ENCODE assay signal across 1 cellular context in the genomic region with DNA sequence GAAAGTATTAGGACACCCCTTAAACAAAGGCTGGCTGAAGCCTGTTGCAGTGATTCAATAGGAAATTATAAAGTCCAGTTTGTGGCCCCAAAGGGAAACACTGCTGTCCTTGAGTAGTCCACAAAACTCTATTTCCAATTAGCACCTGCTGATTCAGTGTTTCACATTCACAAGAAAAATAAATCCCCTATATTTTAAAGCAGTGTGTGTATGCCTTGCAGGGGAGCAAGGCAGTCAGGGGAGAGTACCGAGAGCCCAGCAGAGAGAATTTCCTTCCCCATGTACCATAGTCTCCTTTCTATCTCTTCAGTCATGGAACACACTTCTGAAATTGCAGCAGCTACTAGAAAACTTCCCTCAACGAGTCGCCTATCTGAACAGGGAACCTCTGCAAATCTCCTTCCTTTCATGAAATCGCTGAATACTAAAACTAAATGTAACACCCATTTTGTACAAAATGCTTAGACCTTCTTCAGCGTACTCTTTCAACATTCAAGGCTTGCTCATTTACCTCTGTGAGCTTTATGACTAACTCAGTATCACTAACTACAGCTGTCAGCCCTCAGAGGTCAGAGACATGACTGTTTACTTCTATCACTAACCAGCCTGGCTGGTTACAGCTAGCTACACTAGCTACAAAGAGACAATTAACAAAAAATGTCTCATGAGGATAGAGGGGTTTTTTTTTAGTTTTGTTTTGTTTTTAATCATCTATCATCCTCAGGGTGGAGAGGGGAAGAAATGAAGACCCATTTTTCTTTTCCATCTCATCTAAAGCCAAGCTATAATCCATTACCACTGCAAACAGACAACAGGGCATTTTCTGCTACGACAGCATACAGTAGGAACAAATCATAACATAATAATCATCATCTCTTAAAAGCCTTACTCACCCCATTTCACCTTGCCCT.
A peak's percentile ranks its signal among the peaks of the same experiment; 100 is the strongest.
TF ChIP-seq lines count a peak whose summit lies in the region.

No MANE protein-coding gene starts in this region.

TF ChIP-seq in GM12878, 131 proteins besides CTCF, POLR2A, EP300 and RAD21 (continued from another document and continues in another):
- TF ChIP-seq, protein P1, sequence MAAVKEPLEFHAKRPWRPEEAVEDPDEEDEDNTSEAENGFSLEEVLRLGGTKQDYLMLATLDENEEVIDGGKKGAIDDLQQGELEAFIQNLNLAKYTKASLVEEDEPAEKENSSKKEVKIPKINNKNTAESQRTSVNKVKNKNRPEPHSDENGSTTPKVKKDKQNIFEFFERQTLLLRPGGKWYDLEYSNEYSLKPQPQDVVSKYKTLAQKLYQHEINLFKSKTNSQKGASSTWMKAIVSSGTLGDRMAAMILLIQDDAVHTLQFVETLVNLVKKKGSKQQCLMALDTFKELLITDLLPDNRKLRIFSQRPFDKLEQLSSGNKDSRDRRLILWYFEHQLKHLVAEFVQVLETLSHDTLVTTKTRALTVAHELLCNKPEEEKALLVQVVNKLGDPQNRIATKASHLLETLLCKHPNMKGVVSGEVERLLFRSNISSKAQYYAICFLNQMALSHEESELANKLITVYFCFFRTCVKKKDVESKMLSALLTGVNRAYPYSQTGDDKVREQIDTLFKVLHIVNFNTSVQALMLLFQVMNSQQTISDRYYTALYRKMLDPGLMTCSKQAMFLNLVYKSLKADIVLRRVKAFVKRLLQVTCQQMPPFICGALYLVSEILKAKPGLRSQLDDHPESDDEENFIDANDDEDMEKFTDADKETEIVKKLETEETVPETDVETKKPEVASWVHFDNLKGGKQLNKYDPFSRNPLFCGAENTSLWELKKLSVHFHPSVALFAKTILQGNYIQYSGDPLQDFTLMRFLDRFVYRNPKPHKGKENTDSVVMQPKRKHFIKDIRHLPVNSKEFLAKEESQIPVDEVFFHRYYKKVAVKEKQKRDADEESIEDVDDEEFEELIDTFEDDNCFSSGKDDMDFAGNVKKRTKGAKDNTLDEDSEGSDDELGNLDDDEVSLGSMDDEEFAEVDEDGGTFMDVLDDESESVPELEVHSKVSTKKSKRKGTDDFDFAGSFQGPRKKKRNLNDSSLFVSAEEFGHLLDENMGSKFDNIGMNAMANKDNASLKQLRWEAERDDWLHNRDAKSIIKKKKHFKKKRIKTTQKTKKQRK (IDR thresholded peaks at IDR 0.05; ENCODE audit: low read depth, low read length), result no peak
- TF ChIP-seq, protein P2, sequence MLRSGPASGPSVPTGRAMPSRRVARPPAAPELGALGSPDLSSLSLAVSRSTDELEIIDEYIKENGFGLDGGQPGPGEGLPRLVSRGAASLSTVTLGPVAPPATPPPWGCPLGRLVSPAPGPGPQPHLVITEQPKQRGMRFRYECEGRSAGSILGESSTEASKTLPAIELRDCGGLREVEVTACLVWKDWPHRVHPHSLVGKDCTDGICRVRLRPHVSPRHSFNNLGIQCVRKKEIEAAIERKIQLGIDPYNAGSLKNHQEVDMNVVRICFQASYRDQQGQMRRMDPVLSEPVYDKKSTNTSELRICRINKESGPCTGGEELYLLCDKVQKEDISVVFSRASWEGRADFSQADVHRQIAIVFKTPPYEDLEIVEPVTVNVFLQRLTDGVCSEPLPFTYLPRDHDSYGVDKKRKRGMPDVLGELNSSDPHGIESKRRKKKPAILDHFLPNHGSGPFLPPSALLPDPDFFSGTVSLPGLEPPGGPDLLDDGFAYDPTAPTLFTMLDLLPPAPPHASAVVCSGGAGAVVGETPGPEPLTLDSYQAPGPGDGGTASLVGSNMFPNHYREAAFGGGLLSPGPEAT (IDR thresholded peaks at IDR 0.05; ENCODE audit: low read depth), result peak; percentile 74
- TF ChIP-seq, protein P3, sequence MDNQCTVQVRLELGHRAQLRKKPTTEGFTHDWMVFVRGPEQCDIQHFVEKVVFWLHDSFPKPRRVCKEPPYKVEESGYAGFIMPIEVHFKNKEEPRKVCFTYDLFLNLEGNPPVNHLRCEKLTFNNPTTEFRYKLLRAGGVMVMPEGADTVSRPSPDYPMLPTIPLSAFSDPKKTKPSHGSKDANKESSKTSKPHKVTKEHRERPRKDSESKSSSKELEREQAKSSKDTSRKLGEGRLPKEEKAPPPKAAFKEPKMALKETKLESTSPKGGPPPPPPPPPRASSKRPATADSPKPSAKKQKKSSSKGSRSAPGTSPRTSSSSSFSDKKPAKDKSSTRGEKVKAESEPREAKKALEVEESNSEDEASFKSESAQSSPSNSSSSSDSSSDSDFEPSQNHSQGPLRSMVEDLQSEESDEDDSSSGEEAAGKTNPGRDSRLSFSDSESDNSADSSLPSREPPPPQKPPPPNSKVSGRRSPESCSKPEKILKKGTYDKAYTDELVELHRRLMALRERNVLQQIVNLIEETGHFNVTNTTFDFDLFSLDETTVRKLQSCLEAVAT (IDR thresholded peaks at IDR 0.05), result peak; percentile 88
- TF ChIP-seq IKZF1 (conservative IDR thresholded peaks at IDR 0.05) (peak; percentile 68), ATF7 (IDR thresholded peaks at IDR 0.05; ENCODE audit: low read depth) (peak; percentile 55; the same call in 1 of the 2 replicates), ZNF384 (IDR thresholded peaks at IDR 0.05; ENCODE audit: borderline replicate concordance, low read depth, low read length) (no peak; the same call in 1 of the 2 replicates), BMI1 (IDR thresholded peaks at IDR 0.05; ENCODE audit: borderline replicate concordance) (0 out of 2 replicates have a peak, but pooled peaks have one; percentile 24), CEBPB (IDR thresholded peaks at IDR 0.05; ENCODE audit: borderline replicate concordance in 1 of 2, low read depth in 2 of 2, low read length in 2 of 2) (0 out of 4 replicates have a peak, but pooled peaks of 1 of the 2 experiments have one; percentile 27), NFIC (IDR thresholded peaks at IDR 0.05; ENCODE audit: low read depth, low read length) (peak; percentile 55; the same call in 1 of the 2 replicates), ZNF217 (IDR thresholded peaks at IDR 0.05) (no peak), DPF2 (IDR thresholded peaks at IDR 0.05) (peak; percentile 77; the same call in 1 of the 2 replicates), SREBF2 (IDR thresholded peaks at IDR 0.05; ENCODE audit: low read length) (no peak), MXI1 (IDR thresholded peaks at IDR 0.05; ENCODE audit: low read depth, low read length) (no peak), IKZF2 (IDR thresholded peaks at IDR 0.05) (peak; percentile 52 to 58; a peak in 3 of 4 replicates), RELA (IDR thresholded peaks at IDR 0.05; ENCODE audit: borderline replicate concordance, partially characterized antibody) (no peak), NRF1 (conservative IDR thresholded peaks at IDR 0.05; ENCODE audit: low read depth, low read length) (no peak), NR2F1 (conservative IDR thresholded peaks at IDR 0.05) (peak; percentile 84), FOXM1 (IDR thresholded peaks at IDR 0.05; ENCODE audit: low read depth, low read length) (no peak), FOS (IDR thresholded peaks at IDR 0.05; ENCODE audit: borderline replicate concordance, extremely low read depth, insufficient read length) (no peak), NBN (IDR thresholded peaks at IDR 0.05) (peak; percentile 77; the same call in 1 of the 2 replicates), TARDBP (IDR thresholded peaks at IDR 0.05; ENCODE audit: borderline replicate concordance) (no peak), JUNB (IDR thresholded peaks at IDR 0.05) (peak; percentile 49), TCF12 (IDR thresholded peaks at IDR 0.05; ENCODE audit: low read depth, low read length) (peak; percentile 63; the same call in 1 of the 2 replicates), SIN3A (IDR thresholded peaks at IDR 0.05; ENCODE audit: low read depth, low read length) (no peak)
- TF ChIP-seq, protein P4, sequence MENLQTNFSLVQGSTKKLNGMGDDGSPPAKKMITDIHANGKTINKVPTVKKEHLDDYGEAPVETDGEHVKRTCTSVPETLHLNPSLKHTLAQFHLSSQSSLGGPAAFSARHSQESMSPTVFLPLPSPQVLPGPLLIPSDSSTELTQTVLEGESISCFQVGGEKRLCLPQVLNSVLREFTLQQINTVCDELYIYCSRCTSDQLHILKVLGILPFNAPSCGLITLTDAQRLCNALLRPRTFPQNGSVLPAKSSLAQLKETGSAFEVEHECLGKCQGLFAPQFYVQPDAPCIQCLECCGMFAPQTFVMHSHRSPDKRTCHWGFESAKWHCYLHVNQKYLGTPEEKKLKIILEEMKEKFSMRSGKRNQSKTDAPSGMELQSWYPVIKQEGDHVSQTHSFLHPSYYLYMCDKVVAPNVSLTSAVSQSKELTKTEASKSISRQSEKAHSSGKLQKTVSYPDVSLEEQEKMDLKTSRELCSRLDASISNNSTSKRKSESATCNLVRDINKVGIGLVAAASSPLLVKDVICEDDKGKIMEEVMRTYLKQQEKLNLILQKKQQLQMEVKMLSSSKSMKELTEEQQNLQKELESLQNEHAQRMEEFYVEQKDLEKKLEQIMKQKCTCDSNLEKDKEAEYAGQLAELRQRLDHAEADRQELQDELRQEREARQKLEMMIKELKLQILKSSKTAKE (IDR thresholded peaks at IDR 0.05; ENCODE audit: low read depth, poor library complexity, severe bottlenecking), result peak; percentile 25
- TF ChIP-seq, protein P5, sequence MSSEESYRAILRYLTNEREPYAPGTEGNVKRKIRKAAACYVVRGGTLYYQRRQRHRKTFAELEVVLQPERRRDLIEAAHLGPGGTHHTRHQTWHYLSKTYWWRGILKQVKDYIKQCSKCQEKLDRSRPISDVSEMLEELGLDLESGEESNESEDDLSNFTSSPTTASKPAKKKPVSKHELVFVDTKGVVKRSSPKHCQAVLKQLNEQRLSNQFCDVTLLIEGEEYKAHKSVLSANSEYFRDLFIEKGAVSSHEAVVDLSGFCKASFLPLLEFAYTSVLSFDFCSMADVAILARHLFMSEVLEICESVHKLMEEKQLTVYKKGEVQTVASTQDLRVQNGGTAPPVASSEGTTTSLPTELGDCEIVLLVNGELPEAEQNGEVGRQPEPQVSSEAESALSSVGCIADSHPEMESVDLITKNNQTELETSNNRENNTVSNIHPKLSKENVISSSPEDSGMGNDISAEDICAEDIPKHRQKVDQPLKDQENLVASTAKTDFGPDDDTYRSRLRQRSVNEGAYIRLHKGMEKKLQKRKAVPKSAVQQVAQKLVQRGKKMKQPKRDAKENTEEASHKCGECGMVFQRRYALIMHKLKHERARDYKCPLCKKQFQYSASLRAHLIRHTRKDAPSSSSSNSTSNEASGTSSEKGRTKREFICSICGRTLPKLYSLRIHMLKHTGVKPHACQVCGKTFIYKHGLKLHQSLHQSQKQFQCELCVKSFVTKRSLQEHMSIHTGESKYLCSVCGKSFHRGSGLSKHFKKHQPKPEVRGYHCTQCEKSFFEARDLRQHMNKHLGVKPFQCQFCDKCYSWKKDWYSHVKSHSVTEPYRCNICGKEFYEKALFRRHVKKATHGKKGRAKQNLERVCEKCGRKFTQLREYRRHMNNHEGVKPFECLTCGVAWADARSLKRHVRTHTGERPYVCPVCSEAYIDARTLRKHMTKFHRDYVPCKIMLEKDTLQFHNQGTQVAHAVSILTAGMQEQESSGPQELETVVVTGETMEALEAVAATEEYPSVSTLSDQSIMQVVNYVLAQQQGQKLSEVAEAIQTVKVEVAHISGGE (CRISPR knock-in tag; IDR thresholded peaks at IDR 0.05), result no peak
- TF ChIP-seq, protein P6, sequence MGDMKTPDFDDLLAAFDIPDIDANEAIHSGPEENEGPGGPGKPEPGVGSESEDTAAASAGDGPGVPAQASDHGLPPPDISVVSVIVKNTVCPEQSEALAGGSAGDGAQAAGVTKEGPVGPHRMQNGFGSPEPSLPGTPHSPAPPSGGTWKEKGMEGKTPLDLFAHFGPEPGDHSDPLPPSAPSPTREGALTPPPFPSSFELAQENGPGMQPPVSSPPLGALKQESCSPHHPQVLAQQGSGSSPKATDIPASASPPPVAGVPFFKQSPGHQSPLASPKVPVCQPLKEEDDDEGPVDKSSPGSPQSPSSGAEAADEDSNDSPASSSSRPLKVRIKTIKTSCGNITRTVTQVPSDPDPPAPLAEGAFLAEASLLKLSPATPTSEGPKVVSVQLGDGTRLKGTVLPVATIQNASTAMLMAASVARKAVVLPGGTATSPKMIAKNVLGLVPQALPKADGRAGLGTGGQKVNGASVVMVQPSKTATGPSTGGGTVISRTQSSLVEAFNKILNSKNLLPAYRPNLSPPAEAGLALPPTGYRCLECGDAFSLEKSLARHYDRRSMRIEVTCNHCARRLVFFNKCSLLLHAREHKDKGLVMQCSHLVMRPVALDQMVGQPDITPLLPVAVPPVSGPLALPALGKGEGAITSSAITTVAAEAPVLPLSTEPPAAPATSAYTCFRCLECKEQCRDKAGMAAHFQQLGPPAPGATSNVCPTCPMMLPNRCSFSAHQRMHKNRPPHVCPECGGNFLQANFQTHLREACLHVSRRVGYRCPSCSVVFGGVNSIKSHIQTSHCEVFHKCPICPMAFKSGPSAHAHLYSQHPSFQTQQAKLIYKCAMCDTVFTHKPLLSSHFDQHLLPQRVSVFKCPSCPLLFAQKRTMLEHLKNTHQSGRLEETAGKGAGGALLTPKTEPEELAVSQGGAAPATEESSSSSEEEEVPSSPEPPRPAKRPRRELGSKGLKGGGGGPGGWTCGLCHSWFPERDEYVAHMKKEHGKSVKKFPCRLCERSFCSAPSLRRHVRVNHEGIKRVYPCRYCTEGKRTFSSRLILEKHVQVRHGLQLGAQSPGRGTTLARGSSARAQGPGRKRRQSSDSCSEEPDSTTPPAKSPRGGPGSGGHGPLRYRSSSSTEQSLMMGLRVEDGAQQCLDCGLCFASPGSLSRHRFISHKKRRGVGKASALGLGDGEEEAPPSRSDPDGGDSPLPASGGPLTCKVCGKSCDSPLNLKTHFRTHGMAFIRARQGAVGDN (IDR thresholded peaks at IDR 0.05), result peak; percentile 29; the same call in 1 of the 2 replicates
- TF ChIP-seq, protein P7, sequence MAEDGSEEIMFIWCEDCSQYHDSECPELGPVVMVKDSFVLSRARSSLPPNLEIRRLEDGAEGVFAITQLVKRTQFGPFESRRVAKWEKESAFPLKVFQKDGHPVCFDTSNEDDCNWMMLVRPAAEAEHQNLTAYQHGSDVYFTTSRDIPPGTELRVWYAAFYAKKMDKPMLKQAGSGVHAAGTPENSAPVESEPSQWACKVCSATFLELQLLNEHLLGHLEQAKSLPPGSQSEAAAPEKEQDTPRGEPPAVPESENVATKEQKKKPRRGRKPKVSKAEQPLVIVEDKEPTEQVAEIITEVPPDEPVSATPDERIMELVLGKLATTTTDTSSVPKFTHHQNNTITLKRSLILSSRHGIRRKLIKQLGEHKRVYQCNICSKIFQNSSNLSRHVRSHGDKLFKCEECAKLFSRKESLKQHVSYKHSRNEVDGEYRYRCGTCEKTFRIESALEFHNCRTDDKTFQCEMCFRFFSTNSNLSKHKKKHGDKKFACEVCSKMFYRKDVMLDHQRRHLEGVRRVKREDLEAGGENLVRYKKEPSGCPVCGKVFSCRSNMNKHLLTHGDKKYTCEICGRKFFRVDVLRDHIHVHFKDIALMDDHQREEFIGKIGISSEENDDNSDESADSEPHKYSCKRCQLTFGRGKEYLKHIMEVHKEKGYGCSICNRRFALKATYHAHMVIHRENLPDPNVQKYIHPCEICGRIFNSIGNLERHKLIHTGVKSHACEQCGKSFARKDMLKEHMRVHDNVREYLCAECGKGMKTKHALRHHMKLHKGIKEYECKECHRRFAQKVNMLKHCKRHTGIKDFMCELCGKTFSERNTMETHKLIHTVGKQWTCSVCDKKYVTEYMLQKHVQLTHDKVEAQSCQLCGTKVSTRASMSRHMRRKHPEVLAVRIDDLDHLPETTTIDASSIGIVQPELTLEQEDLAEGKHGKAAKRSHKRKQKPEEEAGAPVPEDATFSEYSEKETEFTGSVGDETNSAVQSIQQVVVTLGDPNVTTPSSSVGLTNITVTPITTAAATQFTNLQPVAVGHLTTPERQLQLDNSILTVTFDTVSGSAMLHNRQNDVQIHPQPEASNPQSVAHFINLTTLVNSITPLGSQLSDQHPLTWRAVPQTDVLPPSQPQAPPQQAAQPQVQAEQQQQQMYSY (CRISPR knock-in tag; IDR thresholded peaks at IDR 0.05), result no peak
